In the genomic region with DNA sequence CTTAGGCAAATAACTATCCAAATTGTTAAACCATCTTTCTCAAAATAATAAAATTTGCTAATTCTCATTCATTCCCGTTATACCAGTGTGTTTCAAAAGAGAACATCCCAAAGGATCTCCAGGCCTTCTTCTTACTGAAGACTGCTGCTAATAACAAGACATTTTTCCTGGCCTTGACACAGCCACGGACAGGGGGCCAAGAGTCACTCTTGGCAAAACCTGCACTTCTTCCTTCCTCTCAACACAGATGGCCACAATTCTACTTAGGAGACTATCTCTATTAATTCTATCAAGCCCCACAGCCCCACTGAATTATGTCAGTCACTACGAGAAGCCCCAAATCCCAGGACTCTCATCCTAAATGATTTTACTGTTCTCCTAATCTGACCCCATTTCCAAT, we compare ENCODE assay signal across 16 cellular contexts.
DNase-seq lines count a peak whose midpoint lies in the region; ATAC-seq and TF ChIP-seq lines count a peak whose summit lies in the region.
"Had no signal": no experiment of that assay in that cellular context is flagged by ENCODE, and none has a peak within 500 bp of the region (broad histone marks: within the 10 kb centered on the region; RNA-seq: fewer than 3 reads in every experiment).

No MANE protein-coding gene starts in this region.

- H3K36me3 ChIP-seq in smooth muscle cell (ENCODE audit: low read depth): peaks cover 13% of the 10 kb centered on the region

- peak; percentile 47 for DNase-seq in Right ventricle myocardium superior
- no peak for DNase-seq in cardiac septum (ENCODE audit: low spot score)
- peak; percentile 24 for DNase-seq in dermis blood vessel endothelial cell
- peak; percentile 23 for DNase-seq in left cardiac atrium
- no peak for DNase-seq in progenitor cell of endocrine pancreas (ENCODE audit: low spot score, unreplicated experiment)
- DNase-seq in activated T-helper 2 cell treated with anti-CD3 and anti-CD28 coated beads, Interferon-gamma antibody, Interleukin-2, Interleukin-4, amounts not matched to agents 10 μg/mL and 5 μg/mL and 100 μg/mL, durations not matched to agents 14 hours and 24 hours and 36 hours (ENCODE audit: low spot score): no peak
- DNase-seq in smooth muscle cell (lab: John Stamatoyannopoulos, UW; ENCODE audit: unreplicated experiment): no peak
- DNase-seq: 8988T; Calu3; CD4-positive, alpha-beta T cell; DMS 273 treated with DMSO at 0.1 percent for 48 hours; GM23248; H7 had no signal

- H3K79me2 ChIP-seq in smooth muscle cell (ENCODE audit: low read depth): peaks cover 9% of the 10 kb centered on the region

- H3F3A ChIP-seq in smooth muscle cell (ENCODE audit: low read depth): peaks cover 6% of the 10 kb centered on the region

- no peak overlapping the region for H3K4me3 ChIP-seq in smooth muscle cell
- H3K4me3 ChIP-seq: GM12878, GM23248 had no signal

- WGBS in smooth muscle cell (ENCODE audit: low lambda C conversion rate): 93% methylated on average over 3 of the region's 3 CpGs

- H3K4me1 Mint-ChIP-seq in progenitor cell of endocrine pancreas (ENCODE audit: low read depth): no peaks in the 10 kb centered on the region
- peaks cover 4% of the 10 kb centered on the region for H3K4me1 Mint-ChIP-seq in activated T-helper 2 cell treated with anti-CD3 and anti-CD28 coated beads, Interferon-gamma antibody, Interleukin-2, Interleukin-4, amounts not matched to agents 10 μg/mL and 5 μg/mL and 100 μg/mL, durations not matched to agents 14 hours and 24 hours and 36 hours (ENCODE audit: low read depth)
- H3K4me1 Mint-ChIP-seq: B cell had no signal

- no peak overlapping the region for H3K4me2 ChIP-seq in smooth muscle cell

- H3K27ac ChIP-seq in smooth muscle cell (ENCODE audit: low read depth): no peak overlapping the region
- H3K27ac ChIP-seq: GM23248 had no signal

- H3K4me1 ChIP-seq in smooth muscle cell (ENCODE audit: low read depth): no peaks in the 10 kb centered on the region

- H3K27me3 ChIP-seq in smooth muscle cell (ENCODE audit: low read depth): no peaks in the 10 kb centered on the region

- TF ChIP-seq CTCF in progenitor cell of endocrine pancreas (IDR thresholded peaks at IDR 0.05; ENCODE audit: unreplicated experiment) (no peak), smooth muscle cell (IDR thresholded peaks at IDR 0.05; ENCODE audit: borderline replicate concordance, insufficient read depth, poor library complexity, severe bottlenecking) (no peak)

- no peaks in the 10 kb centered on the region for H3K27me3 Mint-ChIP-seq in progenitor cell of endocrine pancreas
- peaks cover 42% of the 10 kb centered on the region for H3K27me3 Mint-ChIP-seq in activated T-helper 2 cell treated with anti-CD3 and anti-CD28 coated beads, Interferon-gamma antibody, Interleukin-2, Interleukin-4, amounts not matched to agents 10 μg/mL and 5 μg/mL and 100 μg/mL, durations not matched to agents 14 hours and 24 hours and 36 hours (ENCODE audit: low read depth)
- H3K27me3 Mint-ChIP-seq: B cell; CD4-positive, alpha-beta T cell had no signal

- H2AFZ ChIP-seq in smooth muscle cell (ENCODE audit: low read depth): no peak overlapping the region
- H2AFZ ChIP-seq: GM23248 had no signal

- no peaks in the 10 kb centered on the region for H3K9me3 Mint-ChIP-seq in progenitor cell of endocrine pancreas (ENCODE audit: low read depth)
- H3K9me3 Mint-ChIP-seq in activated T-helper 2 cell treated with anti-CD3 and anti-CD28 coated beads, Interferon-gamma antibody, Interleukin-2, Interleukin-4, amounts not matched to agents 10 μg/mL and 5 μg/mL and 100 μg/mL, durations not matched to agents 14 hours and 24 hours and 36 hours: no peaks in the 10 kb centered on the region
- H3K9me3 Mint-ChIP-seq: CD4-positive, alpha-beta T cell had no signal

- H3K27ac Mint-ChIP-seq in progenitor cell of endocrine pancreas: peak overlapping the region; percentile 44
- H3K27ac Mint-ChIP-seq in activated T-helper 2 cell treated with anti-CD3 and anti-CD28 coated beads, Interferon-gamma antibody, Interleukin-2, Interleukin-4, amounts not matched to agents 10 μg/mL and 5 μg/mL and 100 μg/mL, durations not matched to agents 14 hours and 24 hours and 36 hours: no peak overlapping the region
- H3K27ac Mint-ChIP-seq: B cell; CD4-positive, alpha-beta T cell had no signal

- H3K9ac ChIP-seq in smooth muscle cell (ENCODE audit: low read depth): no peak overlapping the region
- H3K9ac ChIP-seq: GM23248 had no signal

- peaks cover 7% of the 10 kb centered on the region for H3K36me3 Mint-ChIP-seq in progenitor cell of endocrine pancreas (ENCODE audit: insufficient read depth)
- H3K36me3 Mint-ChIP-seq in activated T-helper 2 cell treated with anti-CD3 and anti-CD28 coated beads, Interferon-gamma antibody, Interleukin-2, Interleukin-4, amounts not matched to agents 10 μg/mL and 5 μg/mL and 100 μg/mL, durations not matched to agents 14 hours and 24 hours and 36 hours (ENCODE audit: low read depth): no peaks in the 10 kb centered on the region

- intact Hi-C loops in Right ventricle myocardium superior (cut with DNase I): no loop called here
- intact Hi-C loops in cardiac septum (cut with DNase I): no loop called here
- intact Hi-C loops in left cardiac atrium (cut with DNase I): no loop called here
- intact Hi-C loops in activated T-helper 2 cell treated with anti-CD3 and anti-CD28 coated beads, Interferon-gamma antibody, Interleukin-2, Interleukin-4, amounts not matched to agents 10 μg/mL and 5 μg/mL and 100 μg/mL, durations not matched to agents 14 hours and 24 hours and 36 hours (cut with micrococcal nuclease): no loop called here

- no peaks in the 10 kb centered on the region for H3K9me3 ChIP-seq in smooth muscle cell (replicated peaks; ENCODE audit: low read depth)

- peaks cover 57% of the 10 kb centered on the region for H4K20me1 ChIP-seq in smooth muscle cell (ENCODE audit: low read depth)

- peak; percentile 68 for ATAC-seq in Right ventricle myocardium superior (ENCODE audit: poor library complexity)
- peak; percentile 27 to 46 for ATAC-seq in left cardiac atrium
- no peak for ATAC-seq in GM21390 (IDR thresholded peaks at IDR 0.05; ENCODE audit: unreplicated experiment)
- ATAC-seq: GM12878 had no signal

- no peak overlapping the region for H3K4me3 Mint-ChIP-seq in progenitor cell of endocrine pancreas (ENCODE audit: low read depth)
- H3K4me3 Mint-ChIP-seq in activated T-helper 2 cell treated with anti-CD3 and anti-CD28 coated beads, Interferon-gamma antibody, Interleukin-2, Interleukin-4, amounts not matched to agents 10 μg/mL and 5 μg/mL and 100 μg/mL, durations not matched to agents 14 hours and 24 hours and 36 hours (ENCODE audit: low read depth): no peak overlapping the region
- H3K4me3 Mint-ChIP-seq: B cell; CD4-positive, alpha-beta T cell had no signal

Comparison
In these comparisons a context has a peak if more than half of its experiments do, and no peak if none do; other contexts are left out.
1. DNase-seq: peak in Right ventricle myocardium superior (single experiment), dermis blood vessel endothelial cell (single experiment) and left cardiac atrium (single experiment); none in cardiac septum (single experiment), progenitor cell of endocrine pancreas (single experiment), activated T-helper 2 cell treated with anti-CD3 and anti-CD28 coated beads, Interferon-gamma antibody, Interleukin-2, Interleukin-4, amounts not matched to agents 10 μg/mL and 5 μg/mL and 100 μg/mL, durations not matched to agents 14 hours and 24 hours and 36 hours (single experiment) and smooth muscle cell (single experiment).